16 cellular contexts compared by ENCODE assay signal in genomic region chr12:121980892-121981272, GRCh38.
"Had no signal": no experiment of that assay in that cellular context is flagged by ENCODE, and none has a peak within 500 bp of the region (broad histone marks: within the 10 kb centered on the region; RNA-seq: fewer than 3 reads in every experiment).

No MANE protein-coding gene starts in this region.

- H3K4me1 ChIP-seq: colonic mucosa, foreskin keratinocyte, prostate gland, suprapubic skin had no signal

- H3K4me3 ChIP-seq: colonic mucosa, prostate gland, suprapubic skin had no signal

- H3K27me3 ChIP-seq: colonic mucosa, foreskin keratinocyte, suprapubic skin had no signal

- H3K4me3 Mint-ChIP-seq: activated CD4-positive, alpha-beta memory T cell treated with anti-CD3 and anti-CD28 coated beads, Interleukin-2, amount 10 ng/mL, durations not matched to agents 7 days and 5 days; activated naive CD8-positive, alpha-beta T cell treated with anti-CD3 and anti-CD28 coated beads, Interleukin-2, amount 50 U/mL, for 24 hours; natural killer cell; type B pancreatic cell had no signal

- H3K27ac Mint-ChIP-seq: activated CD4-positive, alpha-beta memory T cell treated with anti-CD3 and anti-CD28 coated beads, Interleukin-2, amount 10 ng/mL, durations not matched to agents 7 days and 5 days; activated naive CD8-positive, alpha-beta T cell treated with anti-CD3 and anti-CD28 coated beads, Interleukin-2, amount 50 U/mL, for 24 hours; natural killer cell; type B pancreatic cell had no signal

- H3K9me3 Mint-ChIP-seq: activated CD4-positive, alpha-beta memory T cell treated with anti-CD3 and anti-CD28 coated beads, Interleukin-2, amount 10 ng/mL, durations not matched to agents 7 days and 5 days; activated naive CD8-positive, alpha-beta T cell treated with anti-CD3 and anti-CD28 coated beads, Interleukin-2, amount 50 U/mL, for 24 hours; natural killer cell; type B pancreatic cell had no signal

- DNase-seq: activated CD4-positive, alpha-beta memory T cell treated with anti-CD3 and anti-CD28 coated beads, Interleukin-2, amount 10 ng/mL, durations not matched to agents 7 days and 5 days; activated CD8-positive, alpha-beta memory T cell treated with anti-CD3 and anti-CD28 coated beads, Interleukin-2, amount 50 U/mL, for 4 hours; activated naive CD4-positive, alpha-beta T cell treated with Interleukin-2 at 50 U/mL for 16 hours; activated naive CD8-positive, alpha-beta T cell treated with anti-CD3 and anti-CD28 coated beads, Interleukin-2, amount 50 U/mL, for 24 hours; caudate nucleus; colonic mucosa; effector CD4-positive, alpha-beta T cell; foreskin keratinocyte; natural killer cell; occipital lobe; stimulated activated CD4-positive, alpha-beta T cell treated with anti-CD3 and anti-CD28 coated beads, Interleukin-2, amount 100 ng/mL, for 24 hours; stimulated activated naive CD4-positive, alpha-beta T cell treated with Interleukin-2 at 50 U/mL for 16 hours had no signal

- H3K9me3 ChIP-seq: colonic mucosa, prostate gland, suprapubic skin had no signal

- ATAC-seq: foreskin keratinocyte had no signal

- H3K4me1 Mint-ChIP-seq: natural killer cell had no signal

- H3K27me3 Mint-ChIP-seq: activated CD4-positive, alpha-beta memory T cell treated with anti-CD3 and anti-CD28 coated beads, Interleukin-2, amount 10 ng/mL, durations not matched to agents 7 days and 5 days; activated naive CD8-positive, alpha-beta T cell treated with anti-CD3 and anti-CD28 coated beads, Interleukin-2, amount 50 U/mL, for 24 hours; type B pancreatic cell had no signal

- H3K36me3 Mint-ChIP-seq: natural killer cell, type B pancreatic cell had no signal

- H3K27ac ChIP-seq: colonic mucosa, foreskin keratinocyte, prostate gland, suprapubic skin had no signal

- H3K36me3 ChIP-seq: colonic mucosa, prostate gland, suprapubic skin had no signal

- FAIRE-seq: islet of Langerhans had no signal
